Comparison of ENCODE assay signal across 1 cellular context in the genomic region with DNA sequence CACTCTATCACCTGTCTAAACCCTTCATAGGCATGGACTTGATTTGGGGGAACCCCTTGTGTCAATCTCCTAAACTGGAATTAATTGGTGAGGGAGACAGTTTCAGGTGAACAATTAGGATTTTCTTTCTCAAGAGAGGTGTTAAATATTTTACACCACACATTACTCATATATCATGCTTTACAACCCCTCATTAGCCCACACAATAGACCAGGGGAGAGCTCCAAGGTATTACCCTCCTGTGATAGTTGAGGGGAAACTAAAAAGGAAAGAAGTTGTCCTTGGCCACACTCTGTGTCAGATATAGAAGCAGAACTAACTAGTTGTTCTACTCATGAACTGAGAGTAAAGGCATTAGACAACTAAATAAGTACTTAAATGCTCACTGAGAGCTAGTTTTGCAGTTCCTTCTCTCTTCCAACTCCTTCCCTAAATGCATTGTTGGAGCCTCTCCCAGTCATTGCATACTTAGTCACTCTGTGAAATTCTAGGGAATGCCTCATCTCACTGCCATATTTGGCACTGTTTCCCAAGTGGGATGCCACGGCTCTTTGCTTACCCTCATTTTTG.
TF ChIP-seq lines count a peak whose summit lies in the region.

No MANE protein-coding gene starts in this region.

TF ChIP-seq in SK-N-SH treated with all-trans-retinoic acid at 6 μM for 48 hours, 23 proteins besides CTCF, POLR2A, EP300 and RAD21 (continued from another document):
- TF ChIP-seq, protein P1, sequence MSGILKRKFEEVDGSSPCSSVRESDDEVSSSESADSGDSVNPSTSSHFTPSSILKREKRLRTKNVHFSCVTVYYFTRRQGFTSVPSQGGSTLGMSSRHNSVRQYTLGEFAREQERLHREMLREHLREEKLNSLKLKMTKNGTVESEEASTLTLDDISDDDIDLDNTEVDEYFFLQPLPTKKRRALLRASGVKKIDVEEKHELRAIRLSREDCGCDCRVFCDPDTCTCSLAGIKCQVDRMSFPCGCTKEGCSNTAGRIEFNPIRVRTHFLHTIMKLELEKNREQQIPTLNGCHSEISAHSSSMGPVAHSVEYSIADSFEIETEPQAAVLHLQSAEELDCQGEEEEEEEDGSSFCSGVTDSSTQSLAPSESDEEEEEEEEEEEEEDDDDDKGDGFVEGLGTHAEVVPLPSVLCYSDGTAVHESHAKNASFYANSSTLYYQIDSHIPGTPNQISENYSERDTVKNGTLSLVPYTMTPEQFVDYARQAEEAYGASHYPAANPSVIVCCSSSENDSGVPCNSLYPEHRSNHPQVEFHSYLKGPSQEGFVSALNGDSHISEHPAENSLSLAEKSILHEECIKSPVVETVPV (CRISPR knock-in tag; IDR thresholded peaks at IDR 0.05), result no peak
- TF ChIP-seq RARB (CRISPR knock-in tag; IDR thresholded peaks at IDR 0.05) (no peak), CSDC2 (CRISPR knock-in tag; IDR thresholded peaks at IDR 0.05) (no peak), ZFP3 (CRISPR knock-in tag; IDR thresholded peaks at IDR 0.05) (no peak), ZNF565 (CRISPR knock-in tag; conservative IDR thresholded peaks at IDR 0.05; ENCODE audit: low read depth) (no peak), SNAI2 (CRISPR knock-in tag; IDR thresholded peaks at IDR 0.05) (no peak), OSR1 (CRISPR knock-in tag; IDR thresholded peaks at IDR 0.05) (no peak)
- TF ChIP-seq, protein P2, sequence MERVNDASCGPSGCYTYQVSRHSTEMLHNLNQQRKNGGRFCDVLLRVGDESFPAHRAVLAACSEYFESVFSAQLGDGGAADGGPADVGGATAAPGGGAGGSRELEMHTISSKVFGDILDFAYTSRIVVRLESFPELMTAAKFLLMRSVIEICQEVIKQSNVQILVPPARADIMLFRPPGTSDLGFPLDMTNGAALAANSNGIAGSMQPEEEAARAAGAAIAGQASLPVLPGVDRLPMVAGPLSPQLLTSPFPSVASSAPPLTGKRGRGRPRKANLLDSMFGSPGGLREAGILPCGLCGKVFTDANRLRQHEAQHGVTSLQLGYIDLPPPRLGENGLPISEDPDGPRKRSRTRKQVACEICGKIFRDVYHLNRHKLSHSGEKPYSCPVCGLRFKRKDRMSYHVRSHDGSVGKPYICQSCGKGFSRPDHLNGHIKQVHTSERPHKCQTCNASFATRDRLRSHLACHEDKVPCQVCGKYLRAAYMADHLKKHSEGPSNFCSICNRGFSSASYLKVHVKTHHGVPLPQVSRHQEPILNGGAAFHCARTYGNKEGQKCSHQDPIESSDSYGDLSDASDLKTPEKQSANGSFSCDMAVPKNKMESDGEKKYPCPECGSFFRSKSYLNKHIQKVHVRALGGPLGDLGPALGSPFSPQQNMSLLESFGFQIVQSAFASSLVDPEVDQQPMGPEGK (CRISPR knock-in tag; IDR thresholded peaks at IDR 0.05; ENCODE audit: borderline replicate concordance), result no peak
